15 cellular contexts compared by ENCODE assay signal in genomic region chr1:16617101-16617727, GRCh38. TPM values are rescaled to one million over a fixed set of nuclear protein-coding genes. Genes with fewer than 3 reads are reported as not detected.
A peak's percentile ranks its signal among the peaks of the same experiment; 100 is the strongest.
DNase-seq lines count a peak whose midpoint lies in the region; ATAC-seq and TF ChIP-seq lines count a peak whose summit lies in the region.
"Had no signal": no experiment of that assay in that cellular context is flagged by ENCODE, and none has a peak within 500 bp of the region (broad histone marks: within the 10 kb centered on the region; RNA-seq: fewer than 3 reads in every experiment).

No MANE protein-coding gene starts in this region.

- H2BK20ac ChIP-seq in IMR-90 (ENCODE audit: low read depth, low read length) = no peak overlapping the region

- TF ChIP-seq CTCF in IMR-90 (conservative IDR thresholded peaks at IDR 0.05; ENCODE audit: low read depth, low read length) (no peak), progenitor cell of endocrine pancreas (IDR thresholded peaks at IDR 0.05; ENCODE audit: unreplicated experiment) (no peak)

- no peak overlapping the region for H3K4me3 ChIP-seq in IMR-90 (ENCODE audit: insufficient read depth, low read depth, low read length)

- no peak overlapping the region for H2BK120ac ChIP-seq in IMR-90 (ENCODE audit: low read depth, low read length)

- H3K14ac ChIP-seq in IMR-90 (replicated peaks; ENCODE audit: low read depth, low read length) = no peak overlapping the region

- no peak overlapping the region for H2BK15ac ChIP-seq in IMR-90 (ENCODE audit: low read depth, low read length)

- in situ Hi-C loops in IMR-90 (cut with MboI; ENCODE audit: low sequenced_read_pairs) = loop anchor here (25.0 kb wide), 1 partner anchor 420 kb away; no protein-coding TSS in a partner anchor

- H3K9me3 Mint-ChIP-seq in activated CD4-positive, alpha-beta T cell treated with anti-CD3 and anti-CD28 coated beads, Interleukin-2, amount 10 ng/mL, durations not matched to agents 7 days and 5 days = no peaks in the 10 kb centered on the region
- no peaks in the 10 kb centered on the region for H3K9me3 Mint-ChIP-seq in progenitor cell of endocrine pancreas (ENCODE audit: low read depth)
- H3K9me3 Mint-ChIP-seq: naive thymus-derived CD8-positive, alpha-beta T cell had no signal

- TF ChIP-seq POLR2A in IMR-90 (IDR thresholded peaks at IDR 0.05; ENCODE audit: low read depth, low read length) = no peak

- H3K4me1 Mint-ChIP-seq in activated CD4-positive, alpha-beta T cell treated with anti-CD3 and anti-CD28 coated beads, Interleukin-2, amount 10 ng/mL, durations not matched to agents 7 days and 5 days = no peaks in the 10 kb centered on the region
- no peaks in the 10 kb centered on the region for H3K4me1 Mint-ChIP-seq in progenitor cell of endocrine pancreas (ENCODE audit: low read depth)
- H3K4me1 Mint-ChIP-seq: naive thymus-derived CD8-positive, alpha-beta T cell had no signal

- no peak overlapping the region for H3K4ac ChIP-seq in IMR-90 (ENCODE audit: low read depth, low read length)

- no peak overlapping the region for H2BK5ac ChIP-seq in IMR-90 (ENCODE audit: low read depth, low read length, poor library complexity, severe bottlenecking)

- no peak overlapping the region for H4K8ac ChIP-seq in IMR-90 (ENCODE audit: low read depth in 2 of 2, low read length in 2 of 2)

- H3K4me3 Mint-ChIP-seq in activated CD4-positive, alpha-beta T cell treated with anti-CD3 and anti-CD28 coated beads, Interleukin-2, amount 10 ng/mL, durations not matched to agents 7 days and 5 days = no peak overlapping the region
- no peak overlapping the region for H3K4me3 Mint-ChIP-seq in progenitor cell of endocrine pancreas (ENCODE audit: low read depth)
- H3K4me3 Mint-ChIP-seq: naive thymus-derived CD8-positive, alpha-beta T cell had no signal

- peaks cover 0 to 12% of the 10 kb centered on the region in 2 experiments; a peak in 3 of 4 replicates for H3K79me1 ChIP-seq in IMR-90 (ENCODE audit: low read depth in 1 of 2, low read length in 2 of 2)

- no peaks in the 10 kb centered on the region for H3K4me1 ChIP-seq in IMR-90 (ENCODE audit: control insufficient read depth, insufficient read depth, low read length)

- H2AFZ ChIP-seq in IMR-90 (replicated peaks; ENCODE audit: low read length, poor library complexity) = no peak overlapping the region

- DNase-seq in activated CD4-positive, alpha-beta T cell treated with anti-CD3 and anti-CD28 coated beads, Interleukin-2, amount 10 ng/mL, durations not matched to agents 7 days and 5 days = peak; percentile 10
- no peak for DNase-seq in activated CD4-positive, alpha-beta T cell treated with anti-CD3 and anti-CD28 coated beads, Interleukin-2, amount 50 U/mL, for 1 hour
- no peak for DNase-seq in IMR-90
- DNase-seq in islet precursor cell = peak; percentile 71
- DNase-seq in progenitor cell of endocrine pancreas (ENCODE audit: low spot score, unreplicated experiment) = peak; percentile 11
- DNase-seq in NCI-H2196 (lab: John Stamatoyannopoulos, UW; ENCODE audit: unreplicated experiment) = no peak
- DNase-seq in NCI-H1417 treated with DMSO at 0.1 percent for 48 hours (lab: John Stamatoyannopoulos, UW) = no peak
- DNase-seq in NCI-H1436 treated with DMSO at 0.1 percent for 48 hours (lab: John Stamatoyannopoulos, UW) = no peak
- DNase-seq: ACHN; activated CD4-positive, CD25-positive, alpha-beta regulatory T cell; amniotic stem cell; DMS53; NCI-H2029 treated with DMSO at 0.1 percent for 48 hours; stimulated activated CD4-positive, alpha-beta T cell treated with anti-CD3 and anti-CD28 coated beads, Interleukin-15, amount 100 ng/mL, for 24 hours had no signal

- H3K27ac ChIP-seq in IMR-90 (ENCODE audit: insufficient read depth, low read length) = no peak overlapping the region

- no peaks in the 10 kb centered on the region for H3K36me3 Mint-ChIP-seq in activated CD4-positive, alpha-beta T cell treated with anti-CD3 and anti-CD28 coated beads, Interleukin-2, amount 10 ng/mL, durations not matched to agents 7 days and 5 days (ENCODE audit: low read depth)
- H3K36me3 Mint-ChIP-seq in progenitor cell of endocrine pancreas (ENCODE audit: insufficient read depth) = no peaks in the 10 kb centered on the region
- H3K36me3 Mint-ChIP-seq: naive thymus-derived CD8-positive, alpha-beta T cell had no signal

- WGBS in IMR-90 (ENCODE audit: extremely low coverage in 2 of 2, insufficient read length in 1 of 2), 2 experiments = 90% methylated on average over 21 of the region's 21 CpGs; no CpG with 5 or more reads in 1 of the 2 experiments

- H2AK9ac ChIP-seq in IMR-90 (replicated peaks; ENCODE audit: low read depth, low read length, poor library complexity) = peak overlapping the region; percentile 0

- no peak overlapping the region for H4K5ac ChIP-seq in IMR-90 (ENCODE audit: low read depth, low read length)

- H3K23ac ChIP-seq in IMR-90 (ENCODE audit: low read depth, low read length) = no peak overlapping the region

- no peak overlapping the region for H2AK5ac ChIP-seq in IMR-90 (ENCODE audit: low read depth, low read length)

- no peak overlapping the region for H4K91ac ChIP-seq in IMR-90 (ENCODE audit: insufficient read depth, low read depth, low read length)

- POLR2A ChIA-PET in activated CD4-positive, alpha-beta T cell treated with anti-CD3 and anti-CD28 coated beads, Interleukin-2, amount 10 ng/mL, durations not matched to agents 7 days and 5 days (lab: Charles Lee) = no interaction called here
- POLR2A ChIA-PET in IMR-90 (lab: Charles Lee; ENCODE audit: unreplicated experiment) = interaction anchor here (0.7 kb wide), 1 partner anchor 309 kb away, joined by 5 read pairs; no protein-coding TSS in a partner anchor

- H3K27me3 Mint-ChIP-seq in activated CD4-positive, alpha-beta T cell treated with anti-CD3 and anti-CD28 coated beads, Interleukin-2, amount 10 ng/mL, durations not matched to agents 7 days and 5 days = no peaks in the 10 kb centered on the region
- no peaks in the 10 kb centered on the region for H3K27me3 Mint-ChIP-seq in progenitor cell of endocrine pancreas
- H3K27me3 Mint-ChIP-seq: naive thymus-derived CD8-positive, alpha-beta T cell had no signal

- no peak overlapping the region for H3K9ac ChIP-seq in IMR-90 (ENCODE audit: low read depth, low read length)

- no peaks in the 10 kb centered on the region for H3K9me3 ChIP-seq in IMR-90 (ENCODE audit: control insufficient read depth, insufficient read depth, low read length)

- H3K27ac Mint-ChIP-seq in activated CD4-positive, alpha-beta T cell treated with anti-CD3 and anti-CD28 coated beads, Interleukin-2, amount 10 ng/mL, durations not matched to agents 7 days and 5 days = no peak overlapping the region
- no peak overlapping the region for H3K27ac Mint-ChIP-seq in progenitor cell of endocrine pancreas
- H3K27ac Mint-ChIP-seq: naive thymus-derived CD8-positive, alpha-beta T cell had no signal

- TF ChIP-seq RAD21 in IMR-90 (IDR thresholded peaks at IDR 0.05; ENCODE audit: low read length) = no peak

- no peak overlapping the region for H3K4me2 ChIP-seq in IMR-90 (ENCODE audit: low read depth, low read length)

- dilution Hi-C loops in IMR-90 (cut with HindIII; ENCODE audit: low sequenced_read_pairs, unreplicated experiment) = no loop called here

- intact Hi-C loops in IMR-90 (cut with micrococcal nuclease) = no loop called here

- no peak for ATAC-seq in IMR-90 (ENCODE audit: low read depth)
- ATAC-seq: naive thymus-derived CD8-positive, alpha-beta T cell had no signal

- no TSS peak for BruUV-seq in IMR-90 (replicated peaks; lab: Mats Ljungman, UMichigan)

- CTCF ChIA-PET in activated CD4-positive, alpha-beta T cell treated with anti-CD3 and anti-CD28 coated beads, Interleukin-2, amount 10 ng/mL, durations not matched to agents 7 days and 5 days (lab: Charles Lee) = interaction anchor here (6.2 kb wide), 1 partner anchor 8 kb away, joined by 33 read pairs; no protein-coding TSS in a partner anchor
- CTCF ChIA-PET in IMR-90 (lab: Yijun Ruan, JAX) = interaction anchor here (0.6 to 0.8 kb wide), 2 partner anchors 7 to 21 kb away, joined by 3 to 4 read pairs; no protein-coding TSS in a partner anchor

- H4K20me1 ChIP-seq in IMR-90 (ENCODE audit: insufficient read depth, low read length) = peaks cover 3% of the 10 kb centered on the region; the same call in 1 of the 2 replicates

- no peaks in the 10 kb centered on the region for H3K9me1 ChIP-seq in IMR-90 (ENCODE audit: insufficient read depth, low read length)

- H3K36me3 ChIP-seq in IMR-90 (ENCODE audit: control insufficient read depth, insufficient read depth, low read length) = peaks cover 5% of the 10 kb centered on the region; the same call in 1 of the 2 replicates

- H3K56ac ChIP-seq in IMR-90 (ENCODE audit: extremely low read depth, insufficient read depth, low read length) = no peak overlapping the region

- H3K27me3 ChIP-seq in IMR-90 (ENCODE audit: control insufficient read depth, insufficient read depth, low read length) = no peaks in the 10 kb centered on the region

- H3K18ac ChIP-seq in IMR-90 (ENCODE audit: low read depth, low read length) = no peak overlapping the region

TF ChIP-seq in IMR-90, 13 proteins besides CTCF, POLR2A, EP300 and RAD21 (continues in another document):
- no peak for TF ChIP-seq BHLHE40 (IDR thresholded peaks at IDR 0.05; ENCODE audit: low read depth, low read length)
- no peak for TF ChIP-seq FOS (IDR thresholded peaks at IDR 0.05; ENCODE audit: low read depth, low read length)
- TF ChIP-seq, protein P1, sequence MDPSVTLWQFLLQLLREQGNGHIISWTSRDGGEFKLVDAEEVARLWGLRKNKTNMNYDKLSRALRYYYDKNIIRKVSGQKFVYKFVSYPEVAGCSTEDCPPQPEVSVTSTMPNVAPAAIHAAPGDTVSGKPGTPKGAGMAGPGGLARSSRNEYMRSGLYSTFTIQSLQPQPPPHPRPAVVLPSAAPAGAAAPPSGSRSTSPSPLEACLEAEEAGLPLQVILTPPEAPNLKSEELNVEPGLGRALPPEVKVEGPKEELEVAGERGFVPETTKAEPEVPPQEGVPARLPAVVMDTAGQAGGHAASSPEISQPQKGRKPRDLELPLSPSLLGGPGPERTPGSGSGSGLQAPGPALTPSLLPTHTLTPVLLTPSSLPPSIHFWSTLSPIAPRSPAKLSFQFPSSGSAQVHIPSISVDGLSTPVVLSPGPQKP (IDR thresholded peaks at IDR 0.05; ENCODE audit: borderline replicate concordance, low read depth, low read length) = no peak

RNA-seq across cellular contexts. Expression of gene NBPF1, which starts 3.9 kb away (rescaled TPM):
- total RNA-seq in activated CD4-positive, alpha-beta T cell treated with anti-CD3 and anti-CD28 coated beads, Interleukin-2, amount 10 ng/mL, durations not matched to agents 7 days and 5 days = 1 to 10 TPM; 6.7 to 7.7 TPM
- total RNA-seq in IMR-90 (2012; rRNA removed) (25.3 and 28.3 TPM in 2 replicates), progenitor cell of endocrine pancreas (100 TPM in 2 replicates)
- polyA plus RNA-seq in IMR-90 (2012; rRNA removed) = 17.1 and 18.8 TPM in 2 replicates
- polyA plus RNA-seq in IMR-90 (2012; cell fraction: cytosol; rRNA removed) = 8.8 and 12.8 TPM in 2 replicates
- polyA plus RNA-seq in IMR-90 (2012; cell fraction: nucleus; rRNA removed; ENCODE audit: low replicate concordance) = 23.2 and 44.6 TPM in 2 replicates

RNA-seq across cellular contexts. Expression of gene RNU1-3, which starts 49.5 kb away (rescaled TPM):
- 1,000 to 10,000 TPM; 2,316 to 2,477 TPM for total RNA-seq in activated CD4-positive, alpha-beta T cell treated with anti-CD3 and anti-CD28 coated beads, Interleukin-2, amount 10 ng/mL, durations not matched to agents 7 days and 5 days
- total RNA-seq in IMR-90 (2012; rRNA removed) = under 0.01 TPM in 2 replicates
- polyA plus RNA-seq in IMR-90 (2012; rRNA removed) = not detected in 2 replicates
- not detected in 2 replicates for polyA plus RNA-seq in IMR-90 (2012; cell fraction: cytosol; rRNA removed)
- polyA plus RNA-seq in IMR-90 (2012; cell fraction: nucleus; rRNA removed; ENCODE audit: low replicate concordance) = not detected in 2 replicates
- 3,923 and 3,957 TPM in 2 replicates for total RNA-seq in progenitor cell of endocrine pancreas

Comparison
In these comparisons a context has a peak if more than half of its experiments do, and no peak if none do; other contexts are left out.
1. DNase-seq: peak in activated CD4-positive, alpha-beta T cell treated with anti-CD3 and anti-CD28 coated beads, Interleukin-2, amount 10 ng/mL, durations not matched to agents 7 days and 5 days (single experiment), islet precursor cell (single experiment) and progenitor cell of endocrine pancreas (single experiment); none in activated CD4-positive, alpha-beta T cell treated with anti-CD3 and anti-CD28 coated beads, Interleukin-2, amount 50 U/mL, for 1 hour (single experiment), IMR-90 (single experiment), NCI-H2196 (single experiment), NCI-H1417 treated with DMSO at 0.1 percent for 48 hours (single experiment) and NCI-H1436 treated with DMSO at 0.1 percent for 48 hours (single experiment).
2. RNA of gene RNU1-3, which starts 49.5 kb away (total RNA-seq): 3,923 to 3,957 TPM in progenitor cell of endocrine pancreas and 2,316 to 2,477 TPM in activated CD4-positive, alpha-beta T cell treated with anti-CD3 and anti-CD28 coated beads, Interleukin-2, amount 10 ng/mL, durations not matched to agents 7 days and 5 days; under 0.01 TPM in IMR-90; every median in the first group is over 1,000 times any median in the second.